In the genomic region with DNA sequence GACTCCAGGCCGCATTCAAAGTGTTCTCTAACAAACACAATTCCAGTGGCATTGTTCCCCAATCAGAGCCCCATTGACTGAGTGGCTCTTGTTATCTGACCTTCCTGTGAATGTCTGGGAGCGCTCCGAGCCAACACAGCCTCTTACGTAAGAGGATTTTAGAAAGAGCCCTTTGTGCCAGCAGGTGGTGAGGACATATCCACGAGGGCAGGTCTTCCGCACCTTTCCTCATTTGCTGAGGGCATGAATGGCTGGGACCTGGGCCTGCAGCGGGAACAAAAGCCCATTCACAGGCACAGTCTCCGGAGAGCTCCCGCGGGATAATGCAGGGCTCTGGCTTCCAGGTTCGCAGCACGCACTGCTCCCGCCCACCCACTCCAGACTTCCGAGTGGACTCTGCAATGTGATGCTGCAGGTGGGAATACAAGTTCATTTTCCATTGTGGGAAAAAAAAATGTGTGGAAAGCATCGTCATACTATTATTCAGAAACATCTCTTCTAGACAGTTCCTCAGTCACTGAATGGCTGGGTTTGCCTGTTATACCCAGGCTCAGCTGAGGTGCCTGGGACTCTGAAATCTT, we compare ENCODE assay signal across 17 cellular contexts.
DNase-seq lines count a peak whose midpoint lies in the region; ATAC-seq, FAIRE-seq and TF ChIP-seq lines count a peak whose summit lies in the region.
"Had no signal": no experiment of that assay in that cellular context is flagged by ENCODE, and none has a peak within 500 bp of the region (broad histone marks: within the 10 kb centered on the region; RNA-seq: fewer than 3 reads in every experiment).

No MANE protein-coding gene starts in this region.

- H3K79me2 ChIP-seq in H9 (ENCODE audit: insufficient read depth, low read length) (no peaks in the 10 kb centered on the region), PC-3 (ENCODE audit: low read length) (no peaks in the 10 kb centered on the region)

- no peak overlapping the region for H4K5ac ChIP-seq in H9 (ENCODE audit: insufficient read length, low read depth, low read length)

- no peaks in the 10 kb centered on the region; the same call in 1 of the 2 replicates for H3K27me3 Mint-ChIP-seq in H9 (ENCODE audit: low read depth)
- no peaks in the 10 kb centered on the region for H3K27me3 Mint-ChIP-seq in osteocyte (ENCODE audit: unreplicated experiment)
- H3K27me3 Mint-ChIP-seq in activated T-helper 1 cell treated with anti-CD3 and anti-CD28 coated beads, Interleukin-12 subunit alpha, Interleukin-12 subunit beta, Interleukin-2, Interleukin-4 antibody, amounts not matched to agents 30 ng/mL and 10 ng/mL and 1 ng/mL, durations not matched to agents 14 hours and 24 hours and 36 hours (ENCODE audit: insufficient read depth), result no peaks in the 10 kb centered on the region

- no CpG with 5 or more reads among the region's 15 CpGs for WGBS in H9 (ENCODE audit: extremely low coverage, insufficient read length, low lambda C conversion rate)
- WGBS in heart right ventricle, 2 donors, result 44% methylated on average over 15 of the region's 15 CpGs
- WGBS in pancreas, 2 donors, result 28 to 30% methylated on average over 15 of the region's 15 CpGs

- no peak overlapping the region for H2BK5ac ChIP-seq in H9 (ENCODE audit: insufficient read length, low read length)

- H2AK5ac ChIP-seq in H9 (ENCODE audit: insufficient read length, low read length), result no peak overlapping the region

- no peaks in the 10 kb centered on the region for H3F3A ChIP-seq in PC-3 (ENCODE audit: low read length, unreplicated experiment)

- BruUV-seq in PC-3 (replicated peaks; lab: Mats Ljungman, UMichigan), result no TSS peak

- FAIRE-seq in pancreas (lab: Jason Lieb, UNC), result no peak
- FAIRE-seq: GM12891, H54 had no signal

- H3K4me3 Mint-ChIP-seq in H9 (no peak overlapping the region), osteocyte (ENCODE audit: unreplicated experiment) (no peak overlapping the region)
- H3K4me3 Mint-ChIP-seq in activated T-helper 1 cell treated with anti-CD3 and anti-CD28 coated beads, Interleukin-12 subunit alpha, Interleukin-12 subunit beta, Interleukin-2, Interleukin-4 antibody, amounts not matched to agents 30 ng/mL and 10 ng/mL and 1 ng/mL, durations not matched to agents 14 hours and 24 hours and 36 hours, result no peak overlapping the region

- H4K8ac ChIP-seq in H9 (replicated peaks; ENCODE audit: insufficient read length, low read depth, low read length), result no peak overlapping the region

- H4K91ac ChIP-seq in H9 (ENCODE audit: insufficient read length, low read depth, low read length), result no peak overlapping the region

- no peaks in the 10 kb centered on the region for H3K9me2 ChIP-seq in PC-3 (replicated peaks; ENCODE audit: low read length)

- H3K36me3 Mint-ChIP-seq in H9 (ENCODE audit: insufficient read depth in 1 of 3, low read depth in 3 of 3), result no peaks in the 10 kb centered on the region; a peak in 1 of 7 replicates
- H3K36me3 Mint-ChIP-seq in osteocyte (ENCODE audit: unreplicated experiment), result no peaks in the 10 kb centered on the region
- H3K36me3 Mint-ChIP-seq in activated T-helper 1 cell treated with anti-CD3 and anti-CD28 coated beads, Interleukin-12 subunit alpha, Interleukin-12 subunit beta, Interleukin-2, Interleukin-4 antibody, amounts not matched to agents 30 ng/mL and 10 ng/mL and 1 ng/mL, durations not matched to agents 14 hours and 24 hours and 36 hours (ENCODE audit: low read depth), result no peaks in the 10 kb centered on the region

- H3K27me3 ChIP-seq in H9 (ENCODE audit: insufficient read depth, low read length) (no peaks in the 10 kb centered on the region), heart right ventricle (no peaks in the 10 kb centered on the region), pancreas (no peaks in the 10 kb centered on the region), PC-3 (ENCODE audit: low read length) (no peaks in the 10 kb centered on the region)
- H3K27me3 ChIP-seq: SJSA1 had no signal

- CTCF ChIA-PET in PC-3 (lab: Charles Lee), result no interaction called here

- no peak overlapping the region for H3T11ph ChIP-seq in H9 (ENCODE audit: low read length)

- H3K36me3 ChIP-seq in heart right ventricle (no peaks in the 10 kb centered on the region), pancreas (no peaks in the 10 kb centered on the region), PC-3 (ENCODE audit: low read depth, low read length) (no peaks in the 10 kb centered on the region)
- H3K36me3 ChIP-seq: SJSA1 had no signal

- peak; percentile 34 for DNase-seq in H9
- peak; percentile 75 to 77 for DNase-seq in NCI-H526 (lab: John Stamatoyannopoulos, UW)
- peak; percentile 27 to 68 for DNase-seq in heart right ventricle
- DNase-seq in pancreas, result peak in 5 of 6 donors; percentile 54 to 71 (median 64)
- no peak for DNase-seq in PC-3
- DNase-seq in osteocyte (ENCODE audit: extremely low spot score, unreplicated experiment), result no peak
- no peak for DNase-seq in activated T-helper 1 cell treated with anti-CD3 and anti-CD28 coated beads, Interleukin-12 subunit alpha, Interleukin-12 subunit beta, Interleukin-2, Interleukin-4 antibody, amounts not matched to agents 30 ng/mL and 10 ng/mL and 1 ng/mL, durations not matched to agents 14 hours and 24 hours and 36 hours (ENCODE audit: low spot score)
- DNase-seq in RKO (ENCODE audit: low spot score), result no peak
- DNase-seq: amniotic stem cell; DMS79; effector CD4-positive, alpha-beta T cell; left colon; stimulated activated CD4-positive, alpha-beta T cell treated with anti-CD3 and anti-CD28 coated beads, Interleukin-2, amount 100 ng/mL, for 48 hours; stimulated activated naive CD8-positive, alpha-beta T cell treated with anti-CD3 and anti-CD28 coated beads, Interleukin-15, Interleukin-2, amounts not matched to agents 100 U/mL and 50 U/mL, for 24 hours had no signal

- H3K4me1 ChIP-seq in H9 (ENCODE audit: insufficient read depth, low read length) (no peaks in the 10 kb centered on the region), heart right ventricle (peaks cover 2 to 42% (median 13%) of the 10 kb centered on the region in 9 donors), pancreas (peaks cover 0 to 6% (median 0%) of the 10 kb centered on the region in 3 donors), PC-3 (ENCODE audit: insufficient read depth, low read length) (peaks cover 14% of the 10 kb centered on the region)

- H3K23me2 ChIP-seq in H9 (ENCODE audit: insufficient read length, low read depth, low read length, poor library complexity, severe bottlenecking), result no peaks in the 10 kb centered on the region

- H3K79me1 ChIP-seq in H9 (ENCODE audit: insufficient read depth, low read depth, low read length, poor library complexity, severe bottlenecking), result no peaks in the 10 kb centered on the region

- intact Hi-C loops in heart right ventricle (cut with DNase I), result loop anchor here in 1 of 10 donors (10.0 kb wide), 1 partner anchor 291 kb away; the partner anchor contains the start of gene IGFBP3
- intact Hi-C loops in pancreas (cut with DNase I), result no loop called here
- intact Hi-C loops in PC-3 (cut with micrococcal nuclease), result no loop called here
- intact Hi-C loops in activated T-helper 1 cell treated with anti-CD3 and anti-CD28 coated beads, Interleukin-12 subunit alpha, Interleukin-12 subunit beta, Interleukin-2, Interleukin-4 antibody, amounts not matched to agents 30 ng/mL and 10 ng/mL and 1 ng/mL, durations not matched to agents 14 hours and 24 hours and 36 hours (cut with micrococcal nuclease), result no loop called here

- H3K27ac ChIP-seq in H9 (ENCODE audit: insufficient read length, low read depth, low read length) (no peak overlapping the region), heart right ventricle (peak overlapping the region in 6 of 10 donors; percentile 54 to 84 (median 66)), pancreas (peak overlapping the region; percentile 55 to 81 (median 68)), PC-3 (ENCODE audit: low read length) (no peak overlapping the region)
- H3K27ac ChIP-seq: SJSA1 had no signal

- H4K20me1 ChIP-seq in H9 (ENCODE audit: control insufficient read depth, insufficient read depth, insufficient read length) (no peaks in the 10 kb centered on the region), PC-3 (ENCODE audit: low read length) (no peaks in the 10 kb centered on the region)

- H2BK15ac ChIP-seq in H9 (ENCODE audit: low read depth, low read length), result no peak overlapping the region

- no peak overlapping the region for H2BK12ac ChIP-seq in H9 (ENCODE audit: insufficient read length, low read depth, low read length)

- H3K14ac ChIP-seq in H9 (ENCODE audit: insufficient read depth, low read length), result no peak overlapping the region

- H3K56ac ChIP-seq in H9 (ENCODE audit: insufficient read length, low read depth, low read length), result no peak overlapping the region

- H2AFZ ChIP-seq in H9 (ENCODE audit: low read length), result no peak overlapping the region
- H2AFZ ChIP-seq in PC-3 (ENCODE audit: low read length), result no peak overlapping the region

- no peak overlapping the region for H3K23ac ChIP-seq in H9 (ENCODE audit: insufficient read length, low read depth, low read length)

- ATAC-seq in heart right ventricle, result peak; percentile 76 to 91 (median 84)
- ATAC-seq in pancreas, result peak; percentile 86 to 95 (median 91)
- ATAC-seq in PC-3, result no peak
- ATAC-seq: left colon; stimulated activated naive CD8-positive, alpha-beta T cell treated with anti-CD3 and anti-CD28 coated beads, Interleukin-15, Interleukin-2, amounts not matched to agents 100 U/mL and 50 U/mL, for 24 hours had no signal

- no peak overlapping the region for H3K9ac ChIP-seq in H9 (ENCODE audit: extremely low read depth, insufficient read length, low read length)
- no peak overlapping the region for H3K9ac ChIP-seq in PC-3 (ENCODE audit: low read length)

- H3K4ac ChIP-seq in H9 (ENCODE audit: low read depth, low read length), result no peak overlapping the region

- no peak overlapping the region for H3K4me3 ChIP-seq in heart right ventricle
- no peak overlapping the region for H3K4me3 ChIP-seq in pancreas
- no peak overlapping the region for H3K4me3 ChIP-seq in PC-3 (ENCODE audit: low read length)
- H3K4me3 ChIP-seq: SJSA1 had no signal

- no peak overlapping the region for H3K18ac ChIP-seq in H9 (ENCODE audit: insufficient read length, low read depth, low read length)

- H2BK20ac ChIP-seq in H9 (ENCODE audit: low read depth, low read length, poor library complexity, severe bottlenecking), result no peak overlapping the region

- 0 out of 7 replicates have a peak overlapping the region, but pooled peaks of 1 of the 3 experiments have one; percentile 21 for H3K27ac Mint-ChIP-seq in H9
- H3K27ac Mint-ChIP-seq in osteocyte (ENCODE audit: unreplicated experiment), result no peak overlapping the region
- no peak overlapping the region for H3K27ac Mint-ChIP-seq in activated T-helper 1 cell treated with anti-CD3 and anti-CD28 coated beads, Interleukin-12 subunit alpha, Interleukin-12 subunit beta, Interleukin-2, Interleukin-4 antibody, amounts not matched to agents 30 ng/mL and 10 ng/mL and 1 ng/mL, durations not matched to agents 14 hours and 24 hours and 36 hours

- no peaks in the 10 kb centered on the region for H3K9me3 ChIP-seq in H9 (ENCODE audit: control insufficient read depth, low read depth, low read length)
- H3K9me3 ChIP-seq in heart right ventricle, result no peaks in the 10 kb centered on the region
- no peaks in the 10 kb centered on the region for H3K9me3 ChIP-seq in pancreas
- H3K9me3 ChIP-seq in PC-3 (ENCODE audit: low read length), result no peaks in the 10 kb centered on the region
- H3K9me3 ChIP-seq: SJSA1 had no signal

- no peaks in the 10 kb centered on the region for H3K9me3 Mint-ChIP-seq in H9
- H3K9me3 Mint-ChIP-seq in osteocyte (ENCODE audit: unreplicated experiment), result no peaks in the 10 kb centered on the region
- no peaks in the 10 kb centered on the region for H3K9me3 Mint-ChIP-seq in activated T-helper 1 cell treated with anti-CD3 and anti-CD28 coated beads, Interleukin-12 subunit alpha, Interleukin-12 subunit beta, Interleukin-2, Interleukin-4 antibody, amounts not matched to agents 30 ng/mL and 10 ng/mL and 1 ng/mL, durations not matched to agents 14 hours and 24 hours and 36 hours

- POLR2A ChIA-PET in PC-3 (lab: Charles Lee; ENCODE audit: unreplicated experiment), result no interaction called here

- H3K4me1 Mint-ChIP-seq in H9 (peaks cover 11 to 17% of the 10 kb centered on the region in 2 experiments), osteocyte (ENCODE audit: unreplicated experiment) (peaks cover 5% of the 10 kb centered on the region)
- H3K4me1 Mint-ChIP-seq in activated T-helper 1 cell treated with anti-CD3 and anti-CD28 coated beads, Interleukin-12 subunit alpha, Interleukin-12 subunit beta, Interleukin-2, Interleukin-4 antibody, amounts not matched to agents 30 ng/mL and 10 ng/mL and 1 ng/mL, durations not matched to agents 14 hours and 24 hours and 36 hours (ENCODE audit: low read depth), result no peaks in the 10 kb centered on the region

- TF ChIP-seq CTCF in H9 (conservative IDR thresholded peaks at IDR 0.05), result no peak
- no peak for TF ChIP-seq CTCF in heart right ventricle (IDR thresholded peaks at IDR 0.05)
- no peak for TF ChIP-seq CTCF in pancreas (IDR thresholded peaks at IDR 0.05)
- TF ChIP-seq CTCF in PC-3 (conservative IDR thresholded peaks at IDR 0.05; ENCODE audit: low read depth, low read length), result no peak
- no peak for TF ChIP-seq CTCF in osteocyte (IDR thresholded peaks at IDR 0.05)

- no peak overlapping the region for H2BK120ac ChIP-seq in H9 (ENCODE audit: low read depth, low read length, poor library complexity, severe bottlenecking)

- no peak overlapping the region for H3K4me2 ChIP-seq in H9 (ENCODE audit: insufficient read depth, insufficient read length, low read length)
- no peak overlapping the region for H3K4me2 ChIP-seq in PC-3 (ENCODE audit: low read length)

Comparison
In these comparisons a context has a peak if more than half of its experiments do, and no peak if none do; other contexts are left out.
1. DNase-seq: peak in H9 (single experiment), NCI-H526 (2 of 2), heart right ventricle (2 of 2) and pancreas (5 of 6); none in PC-3 (single experiment), osteocyte (single experiment), activated T-helper 1 cell treated with anti-CD3 and anti-CD28 coated beads, Interleukin-12 subunit alpha, Interleukin-12 subunit beta, Interleukin-2, Interleukin-4 antibody, amounts not matched to agents 30 ng/mL and 10 ng/mL and 1 ng/mL, durations not matched to agents 14 hours and 24 hours and 36 hours (single experiment) and RKO (single experiment).
2. H3K27ac ChIP-seq: peak in heart right ventricle (6 of 10) and pancreas (4 of 4); none in H9 (single experiment) and PC-3 (single experiment).